ENCODE assay signal across 8 cellular contexts in the genomic region with DNA sequence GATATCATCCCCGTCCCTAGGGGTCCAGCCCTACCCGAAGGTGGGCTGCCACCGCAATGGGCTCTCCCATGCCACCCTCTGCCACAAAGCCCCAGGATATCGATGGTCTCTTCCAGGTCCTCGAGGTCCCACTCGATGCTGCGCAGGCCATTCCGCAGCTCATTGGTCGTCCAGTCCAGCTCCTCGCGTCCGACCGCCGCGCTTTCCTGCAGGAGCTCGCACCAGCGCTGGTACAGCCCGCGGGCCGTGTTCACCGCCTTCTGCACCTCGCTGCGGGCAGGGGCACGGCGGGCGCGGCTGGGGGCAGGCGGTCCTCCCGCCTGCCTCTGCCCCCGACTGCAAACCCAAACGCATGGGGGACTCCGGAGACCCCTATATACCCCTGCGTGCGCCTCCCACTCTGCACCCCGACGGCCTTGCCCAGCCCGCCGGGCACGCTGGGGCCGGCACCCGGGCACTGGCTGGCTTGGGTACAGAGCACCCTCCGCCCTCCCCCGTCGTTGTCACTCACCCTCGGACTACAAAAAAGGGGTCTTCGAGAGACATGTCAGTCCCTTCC.
A peak's percentile ranks its signal among the peaks of the same experiment; 100 is the strongest.
DNase-seq lines count a peak whose midpoint lies in the region; ATAC-seq and TF ChIP-seq lines count a peak whose summit lies in the region.

No MANE protein-coding gene starts in this region.

- DNase-seq in NOMO-1 (lab: John Stamatoyannopoulos, UW; ENCODE audit: unreplicated experiment in 2 of 2) (peak; percentile 33 to 47), astrocyte of the spinal cord (ENCODE audit: low read depth, low spot score) (peak; percentile 47), islet precursor cell (peak; percentile 78), cortex of kidney (lab: John Stamatoyannopoulos, UW) (no peak)
- DNase-seq in stimulated activated CD8-positive, alpha-beta memory T cell treated with anti-CD3 and anti-CD28 coated beads, Interleukin-12 subunit alpha, Interleukin-12 subunit beta, amount 100 ng/mL, for 4 hours (ENCODE audit: low read depth), result peak; percentile 27

- peak; percentile 4 for ATAC-seq in GM19452 (IDR thresholded peaks at IDR 0.05; ENCODE audit: unreplicated experiment)
- no peak for ATAC-seq in GM18861 (IDR thresholded peaks at IDR 0.05; ENCODE audit: unreplicated experiment)

- no peak for TF ChIP-seq CTCF in C4-2B (conservative IDR thresholded peaks at IDR 0.05)
- TF ChIP-seq CTCF in astrocyte of the spinal cord (IDR thresholded peaks at IDR 0.05; ENCODE audit: low read depth, low read length), result no peak

- H3K4me3 ChIP-seq in astrocyte of the spinal cord (ENCODE audit: low read depth, low read length), result peak overlapping the region; percentile 87

- H3K27ac ChIP-seq in C4-2B, result peak overlapping the region; percentile 94

- in situ Hi-C loops in astrocyte of the spinal cord (cut with HindIII; ENCODE audit: low sequenced_read_pairs), result no loop called here
